Comparison of ENCODE assay signal across 1 cellular context in the genomic region with DNA sequence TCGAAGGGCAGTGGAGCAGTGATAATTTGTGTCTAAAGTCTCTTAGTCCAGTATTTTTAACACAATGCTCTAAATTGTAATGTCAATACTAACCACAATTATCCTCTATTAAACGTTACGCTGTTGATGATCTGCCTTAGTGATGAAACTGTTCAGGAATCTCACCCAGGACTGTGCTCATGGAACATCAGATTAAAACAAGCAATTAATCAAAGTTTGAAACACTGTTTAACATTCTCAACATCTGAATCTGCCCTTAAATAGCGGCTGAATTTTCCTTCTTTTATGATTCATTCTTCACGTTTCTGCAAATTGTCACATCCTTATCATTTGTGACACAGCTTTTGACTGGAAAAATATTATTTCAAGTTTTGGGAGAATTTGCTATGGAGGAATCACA.
A peak's percentile ranks its signal among the peaks of the same experiment; 100 is the strongest.
TF ChIP-seq lines count a peak whose summit lies in the region.

No MANE protein-coding gene starts in this region.

TF ChIP-seq in SK-N-SH treated with all-trans-retinoic acid at 6 μM for 48 hours, 23 proteins besides CTCF, POLR2A, EP300 and RAD21 (continued from another document):
- TF ChIP-seq, protein P1, sequence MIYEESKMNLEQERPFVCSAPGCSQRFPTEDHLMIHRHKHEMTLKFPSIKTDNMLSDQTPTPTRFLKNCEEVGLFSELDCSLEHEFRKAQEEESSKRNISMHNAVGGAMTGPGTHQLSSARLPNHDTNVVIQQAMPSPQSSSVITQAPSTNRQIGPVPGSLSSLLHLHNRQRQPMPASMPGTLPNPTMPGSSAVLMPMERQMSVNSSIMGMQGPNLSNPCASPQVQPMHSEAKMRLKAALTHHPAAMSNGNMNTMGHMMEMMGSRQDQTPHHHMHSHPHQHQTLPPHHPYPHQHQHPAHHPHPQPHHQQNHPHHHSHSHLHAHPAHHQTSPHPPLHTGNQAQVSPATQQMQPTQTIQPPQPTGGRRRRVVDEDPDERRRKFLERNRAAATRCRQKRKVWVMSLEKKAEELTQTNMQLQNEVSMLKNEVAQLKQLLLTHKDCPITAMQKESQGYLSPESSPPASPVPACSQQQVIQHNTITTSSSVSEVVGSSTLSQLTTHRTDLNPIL (CRISPR knock-in tag; IDR thresholded peaks at IDR 0.05; ENCODE audit: low read depth): peak; percentile 57; the same call in 1 of the 2 replicates
- no peak for TF ChIP-seq ZC3H10 (CRISPR knock-in tag; IDR thresholded peaks at IDR 0.05)
- TF ChIP-seq ZFP3 (CRISPR knock-in tag; IDR thresholded peaks at IDR 0.05): no peak
- no peak for TF ChIP-seq ZNF565 (CRISPR knock-in tag; conservative IDR thresholded peaks at IDR 0.05; ENCODE audit: low read depth)
- TF ChIP-seq, protein P2, sequence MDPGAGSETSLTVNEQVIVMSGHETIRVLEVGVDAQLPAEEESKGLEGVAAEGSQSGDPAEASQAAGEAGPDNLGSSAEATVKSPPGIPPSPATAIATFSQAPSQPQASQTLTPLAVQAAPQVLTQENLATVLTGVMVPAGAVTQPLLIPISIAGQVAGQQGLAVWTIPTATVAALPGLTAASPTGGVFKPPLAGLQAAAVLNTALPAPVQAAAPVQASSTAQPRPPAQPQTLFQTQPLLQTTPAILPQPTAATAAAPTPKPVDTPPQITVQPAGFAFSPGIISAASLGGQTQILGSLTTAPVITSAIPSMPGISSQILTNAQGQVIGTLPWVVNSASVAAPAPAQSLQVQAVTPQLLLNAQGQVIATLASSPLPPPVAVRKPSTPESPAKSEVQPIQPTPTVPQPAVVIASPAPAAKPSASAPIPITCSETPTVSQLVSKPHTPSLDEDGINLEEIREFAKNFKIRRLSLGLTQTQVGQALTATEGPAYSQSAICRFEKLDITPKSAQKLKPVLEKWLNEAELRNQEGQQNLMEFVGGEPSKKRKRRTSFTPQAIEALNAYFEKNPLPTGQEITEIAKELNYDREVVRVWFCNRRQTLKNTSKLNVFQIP (CRISPR knock-in tag; IDR thresholded peaks at IDR 0.05; ENCODE audit: borderline replicate concordance, low read depth): no peak
- no peak for TF ChIP-seq ZNF8 (CRISPR knock-in tag; IDR thresholded peaks at IDR 0.05)
- TF ChIP-seq SNAI2 (CRISPR knock-in tag; IDR thresholded peaks at IDR 0.05): no peak
TF ChIP-seq in SK-N-SH treated with all-trans-retinoic acid at 6 μM for 48 hours: peak in this region for 2.
